In genomic region chr1:222084996-222085395, GRCh38 we compare ENCODE assay signal across 18 cellular contexts.
DNase-seq lines count a peak whose midpoint lies in the region; TF ChIP-seq lines count a peak whose summit lies in the region.
"Had no signal": no experiment of that assay in that cellular context is flagged by ENCODE, and none has a peak within 500 bp of the region (broad histone marks: within the 10 kb centered on the region; RNA-seq: fewer than 3 reads in every experiment).

No MANE protein-coding gene starts in this region.

- intact Hi-C loops in activated CD4-positive, alpha-beta memory T cell treated with anti-CD3 and anti-CD28 coated beads for 36 hours (cut with micrococcal nuclease), result no loop called here

- no peak for TF ChIP-seq CTCF in kidney epithelial cell (IDR thresholded peaks at IDR 0.05; ENCODE audit: insufficient read depth, low read length, poor library complexity, severe bottlenecking)

- H3K27me3 ChIP-seq in adipocyte (replicated peaks; ENCODE audit: control insufficient read depth, insufficient read depth, low read length) (no peaks in the 10 kb centered on the region), kidney epithelial cell (ENCODE audit: control insufficient read depth, insufficient read depth, low read length) (no peaks in the 10 kb centered on the region)
- H3K27me3 ChIP-seq: brain microvascular endothelial cell, neutrophil had no signal

- H3K27me3 Mint-ChIP-seq in activated CD4-positive, alpha-beta memory T cell treated with anti-CD3 and anti-CD28 coated beads for 36 hours, result peaks cover 11% of the 10 kb centered on the region

- peak; percentile 82 for DNase-seq in AG08395 (ENCODE audit: low spot score)
- DNase-seq in GM04504 (ENCODE audit: low read depth), result peak; percentile 77
- DNase-seq in adipocyte (ENCODE audit: low read depth), result no peak
- DNase-seq in kidney epithelial cell (ENCODE audit: low read depth), result peak; percentile 47
- DNase-seq in foreskin melanocyte, result no peak
- no peak for DNase-seq in stimulated activated CD4-positive, alpha-beta T cell treated with anti-CD3 and anti-CD28 coated beads, Interleukin-15, amount 100 ng/mL, for 24 hours
- no peak for DNase-seq in activated CD4-positive, alpha-beta T cell treated with anti-CD3 and anti-CD28 coated beads for 1 hour
- no peak for DNase-seq in activated CD4-positive, alpha-beta memory T cell treated with anti-CD3 and anti-CD28 coated beads for 36 hours
- DNase-seq: brain microvascular endothelial cell, Calu3, H7, MM.1S, NCI-H146, T-helper 9 cell had no signal

- no peaks in the 10 kb centered on the region for H3K36me3 ChIP-seq in adipocyte (ENCODE audit: control insufficient read depth, insufficient read depth, low read length, severe bottlenecking)
- no peaks in the 10 kb centered on the region for H3K36me3 ChIP-seq in kidney epithelial cell (ENCODE audit: control insufficient read depth, insufficient read depth, low read length)
- H3K36me3 ChIP-seq: brain microvascular endothelial cell, neutrophil, thoracic aorta had no signal

- CTCF ChIA-PET in activated CD4-positive, alpha-beta memory T cell treated with anti-CD3 and anti-CD28 coated beads for 36 hours (lab: Charles Lee), result no interaction called here

- H3K9me3 Mint-ChIP-seq in activated CD4-positive, alpha-beta memory T cell treated with anti-CD3 and anti-CD28 coated beads for 36 hours, result peaks cover 2% of the 10 kb centered on the region
- H3K9me3 Mint-ChIP-seq: stimulated activated effector memory CD8-positive, alpha-beta T cell treated with anti-CD3 and anti-CD28 coated beads, Interleukin-12 subunit alpha, Interleukin-12 subunit beta, amount 100 ng/mL, for 72 hours had no signal

- no peak overlapping the region for H3K27ac Mint-ChIP-seq in activated CD4-positive, alpha-beta memory T cell treated with anti-CD3 and anti-CD28 coated beads for 36 hours
- H3K27ac Mint-ChIP-seq: activated naive CD8-positive, alpha-beta T cell; stimulated activated effector memory CD8-positive, alpha-beta T cell treated with anti-CD3 and anti-CD28 coated beads, Interleukin-12 subunit alpha, Interleukin-12 subunit beta, amount 100 ng/mL, for 72 hours had no signal

- no peaks in the 10 kb centered on the region for H3K36me3 Mint-ChIP-seq in activated CD4-positive, alpha-beta memory T cell treated with anti-CD3 and anti-CD28 coated beads for 36 hours
- H3K36me3 Mint-ChIP-seq: activated naive CD8-positive, alpha-beta T cell; stimulated activated effector memory CD8-positive, alpha-beta T cell treated with anti-CD3 and anti-CD28 coated beads, Interleukin-12 subunit alpha, Interleukin-12 subunit beta, amount 100 ng/mL, for 72 hours had no signal

- POLR2A ChIA-PET in activated CD4-positive, alpha-beta memory T cell treated with anti-CD3 and anti-CD28 coated beads for 36 hours (lab: Charles Lee), result no interaction called here

- H3K4me3 Mint-ChIP-seq in activated CD4-positive, alpha-beta memory T cell treated with anti-CD3 and anti-CD28 coated beads for 36 hours, result no peak overlapping the region
- H3K4me3 Mint-ChIP-seq: activated naive CD8-positive, alpha-beta T cell; stimulated activated effector memory CD8-positive, alpha-beta T cell treated with anti-CD3 and anti-CD28 coated beads, Interleukin-12 subunit alpha, Interleukin-12 subunit beta, amount 100 ng/mL, for 72 hours had no signal

- H3K4me3 ChIP-seq in adipocyte (ENCODE audit: low read length) (peak overlapping the region; percentile 56), kidney epithelial cell (ENCODE audit: low read depth, low read length) (no peak overlapping the region)
- H3K4me3 ChIP-seq: thoracic aorta had no signal

- peak overlapping the region; percentile 27 for H3K9ac ChIP-seq in adipocyte (ENCODE audit: low read length)

- H3K9me3 ChIP-seq in adipocyte (ENCODE audit: control insufficient read depth, low read length), result peaks cover 35% of the 10 kb centered on the region
- H3K9me3 ChIP-seq: neutrophil, thoracic aorta had no signal

- H3K4me1 Mint-ChIP-seq in activated CD4-positive, alpha-beta memory T cell treated with anti-CD3 and anti-CD28 coated beads for 36 hours (ENCODE audit: low read depth), result no peaks in the 10 kb centered on the region
- H3K4me1 Mint-ChIP-seq: stimulated activated effector memory CD8-positive, alpha-beta T cell treated with anti-CD3 and anti-CD28 coated beads, Interleukin-12 subunit alpha, Interleukin-12 subunit beta, amount 100 ng/mL, for 72 hours had no signal

- peaks cover 17% of the 10 kb centered on the region for H3K4me1 ChIP-seq in adipocyte (ENCODE audit: control insufficient read depth, insufficient read depth, low read length)

Comparison
In these comparisons a context has a peak if more than half of its experiments do, and no peak if none do; other contexts are left out.
1. DNase-seq: peak in AG08395 (single experiment), GM04504 (single experiment) and kidney epithelial cell (single experiment); none in adipocyte (single experiment), foreskin melanocyte (single experiment), stimulated activated CD4-positive, alpha-beta T cell treated with anti-CD3 and anti-CD28 coated beads, Interleukin-15, amount 100 ng/mL, for 24 hours (single experiment), activated CD4-positive, alpha-beta T cell treated with anti-CD3 and anti-CD28 coated beads for 1 hour (single experiment) and activated CD4-positive, alpha-beta memory T cell treated with anti-CD3 and anti-CD28 coated beads for 36 hours (single experiment).